Comparison of ENCODE assay signal across 2 cellular contexts in the genomic region with DNA sequence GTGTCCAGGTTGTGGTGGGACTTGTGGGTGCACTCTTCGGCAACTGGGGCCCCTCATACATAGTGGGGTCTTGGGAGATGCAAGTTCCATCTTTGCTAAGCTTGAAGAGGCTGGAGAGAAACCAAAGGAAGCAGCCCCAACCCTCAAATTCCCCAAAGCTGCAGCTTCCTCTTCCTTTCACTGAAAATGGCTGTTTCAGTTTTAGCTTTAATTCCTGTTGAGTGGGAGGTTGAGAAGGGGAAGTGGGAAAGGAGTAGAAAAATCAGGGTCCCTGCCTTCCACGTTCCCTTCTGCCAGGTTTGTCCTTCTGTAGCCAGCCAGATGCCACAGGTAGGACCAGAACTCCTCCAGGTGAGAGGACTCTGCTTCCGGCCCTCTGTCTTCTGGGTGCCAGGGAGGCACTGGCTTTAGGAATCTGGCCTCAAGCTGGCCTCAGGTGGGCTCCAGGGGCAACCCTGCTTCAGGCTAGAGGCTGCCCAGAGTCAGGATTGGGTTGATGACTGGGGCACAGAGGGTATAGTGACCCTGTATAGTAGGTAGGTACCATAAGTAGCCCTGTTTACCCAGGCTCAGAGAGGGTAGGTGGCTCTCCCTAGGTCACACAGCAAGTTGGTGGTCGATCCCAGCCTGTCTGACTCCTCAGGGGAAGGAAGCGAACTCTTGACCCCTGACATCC.
A peak's percentile ranks its signal among the peaks of the same experiment; 100 is the strongest.
TF ChIP-seq lines count a peak whose summit lies in the region.

No MANE protein-coding gene starts in this region.

TF ChIP-seq in GM12891, 5 proteins besides CTCF, POLR2A, EP300 and RAD21:
- TF ChIP-seq SPI1 (IDR thresholded peaks at IDR 0.05; ENCODE audit: low read depth, low read length) (peak; percentile 92), POU2F2 (IDR thresholded peaks at IDR 0.05; ENCODE audit: low read depth, low read length) (no peak)

TF ChIP-seq in K562, 482 proteins besides CTCF, POLR2A, EP300 and RAD21:
- TF ChIP-seq CBX3 (IDR thresholded peaks at IDR 0.05; ENCODE audit: borderline replicate concordance in 1 of 2, low read length in 2 of 2) (peak in 1 of 2 experiments; percentile 4; a peak in 1 of 3 replicates), ZFP36 (IDR thresholded peaks at IDR 0.05; ENCODE audit: low read depth, low read length, partially characterized antibody) (peak; percentile 94), DMBX1 (CRISPR knock-in tag; IDR thresholded peaks at IDR 0.05; ENCODE audit: borderline replicate concordance) (no peak), PURB (CRISPR knock-in tag; IDR thresholded peaks at IDR 0.05; ENCODE audit: low read depth) (no peak), SPI1 (IDR thresholded peaks at IDR 0.05; ENCODE audit: borderline replicate concordance, low read depth, low read length) (peak; percentile 74), ADNP (tag; IDR thresholded peaks at IDR 0.05) (peak; percentile 46; the same call in 1 of the 2 replicates), ZNF354B (CRISPR knock-in tag; IDR thresholded peaks at IDR 0.05) (no peak), ZNF551 (CRISPR knock-in tag; IDR thresholded peaks at IDR 0.05) (no peak), KDM1A (IDR thresholded peaks at IDR 0.05) (peak in 1 of 2 experiments; percentile 83; a peak in 2 of 4 replicates), ZNF217 (CRISPR knock-in tag; IDR thresholded peaks at IDR 0.05) (no peak), HIVEP1 (CRISPR knock-in tag; IDR thresholded peaks at IDR 0.05) (no peak), RBM25 (IDR thresholded peaks at IDR 0.05; ENCODE audit: low read depth, low read length, severe bottlenecking) (peak; percentile 92), ZNF140 (CRISPR knock-in tag; IDR thresholded peaks at IDR 0.05) (no peak), RBBP5 (IDR thresholded peaks at IDR 0.05; ENCODE audit: borderline replicate concordance, insufficient read depth, low read length, poor library complexity, severe bottlenecking) (no peak), SMARCA5 (IDR thresholded peaks at IDR 0.05) (peak; percentile 96), BCOR (IDR thresholded peaks at IDR 0.05) (peak; percentile 94), HNRNPH1 (optimal IDR thresholded peaks at IDR 0.05; ENCODE audit: low read depth, low read length) (no peak), CXXC5 (CRISPR knock-in tag; IDR thresholded peaks at IDR 0.05) (no peak), PTBP1 (IDR thresholded peaks at IDR 0.05; ENCODE audit: low read depth, low read length) (0 out of 2 replicates have a peak, but pooled peaks have one; percentile 81)
- TF ChIP-seq, protein P1, sequence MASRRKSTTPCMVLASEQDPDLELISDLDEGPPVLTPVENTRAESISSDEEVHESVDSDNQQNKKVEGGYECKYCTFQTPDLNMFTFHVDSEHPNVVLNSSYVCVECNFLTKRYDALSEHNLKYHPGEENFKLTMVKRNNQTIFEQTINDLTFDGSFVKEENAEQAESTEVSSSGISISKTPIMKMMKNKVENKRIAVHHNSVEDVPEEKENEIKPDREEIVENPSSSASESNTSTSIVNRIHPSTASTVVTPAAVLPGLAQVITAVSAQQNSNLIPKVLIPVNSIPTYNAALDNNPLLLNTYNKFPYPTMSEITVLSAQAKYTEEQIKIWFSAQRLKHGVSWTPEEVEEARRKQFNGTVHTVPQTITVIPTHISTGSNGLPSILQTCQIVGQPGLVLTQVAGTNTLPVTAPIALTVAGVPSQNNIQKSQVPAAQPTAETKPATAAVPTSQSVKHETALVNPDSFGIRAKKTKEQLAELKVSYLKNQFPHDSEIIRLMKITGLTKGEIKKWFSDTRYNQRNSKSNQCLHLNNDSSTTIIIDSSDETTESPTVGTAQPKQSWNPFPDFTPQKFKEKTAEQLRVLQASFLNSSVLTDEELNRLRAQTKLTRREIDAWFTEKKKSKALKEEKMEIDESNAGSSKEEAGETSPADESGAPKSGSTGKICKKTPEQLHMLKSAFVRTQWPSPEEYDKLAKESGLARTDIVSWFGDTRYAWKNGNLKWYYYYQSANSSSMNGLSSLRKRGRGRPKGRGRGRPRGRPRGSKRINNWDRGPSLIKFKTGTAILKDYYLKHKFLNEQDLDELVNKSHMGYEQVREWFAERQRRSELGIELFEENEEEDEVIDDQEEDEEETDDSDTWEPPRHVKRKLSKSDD (conservative IDR thresholded peaks at IDR 0.05; ENCODE audit: low read length): no peak
- TF ChIP-seq, protein P2, sequence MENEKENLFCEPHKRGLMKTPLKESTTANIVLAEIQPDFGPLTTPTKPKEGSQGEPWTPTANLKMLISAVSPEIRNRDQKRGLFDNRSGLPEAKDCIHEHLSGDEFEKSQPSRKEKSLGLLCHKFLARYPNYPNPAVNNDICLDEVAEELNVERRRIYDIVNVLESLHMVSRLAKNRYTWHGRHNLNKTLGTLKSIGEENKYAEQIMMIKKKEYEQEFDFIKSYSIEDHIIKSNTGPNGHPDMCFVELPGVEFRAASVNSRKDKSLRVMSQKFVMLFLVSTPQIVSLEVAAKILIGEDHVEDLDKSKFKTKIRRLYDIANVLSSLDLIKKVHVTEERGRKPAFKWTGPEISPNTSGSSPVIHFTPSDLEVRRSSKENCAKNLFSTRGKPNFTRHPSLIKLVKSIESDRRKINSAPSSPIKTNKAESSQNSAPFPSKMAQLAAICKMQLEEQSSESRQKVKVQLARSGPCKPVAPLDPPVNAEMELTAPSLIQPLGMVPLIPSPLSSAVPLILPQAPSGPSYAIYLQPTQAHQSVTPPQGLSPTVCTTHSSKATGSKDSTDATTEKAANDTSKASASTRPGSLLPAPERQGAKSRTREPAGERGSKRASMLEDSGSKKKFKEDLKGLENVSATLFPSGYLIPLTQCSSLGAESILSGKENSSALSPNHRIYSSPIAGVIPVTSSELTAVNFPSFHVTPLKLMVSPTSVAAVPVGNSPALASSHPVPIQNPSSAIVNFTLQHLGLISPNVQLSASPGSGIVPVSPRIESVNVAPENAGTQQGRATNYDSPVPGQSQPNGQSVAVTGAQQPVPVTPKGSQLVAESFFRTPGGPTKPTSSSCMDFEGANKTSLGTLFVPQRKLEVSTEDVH (IDR thresholded peaks at IDR 0.05; ENCODE audit: low read depth, partially characterized antibody): no peak
- TF ChIP-seq, protein P3, sequence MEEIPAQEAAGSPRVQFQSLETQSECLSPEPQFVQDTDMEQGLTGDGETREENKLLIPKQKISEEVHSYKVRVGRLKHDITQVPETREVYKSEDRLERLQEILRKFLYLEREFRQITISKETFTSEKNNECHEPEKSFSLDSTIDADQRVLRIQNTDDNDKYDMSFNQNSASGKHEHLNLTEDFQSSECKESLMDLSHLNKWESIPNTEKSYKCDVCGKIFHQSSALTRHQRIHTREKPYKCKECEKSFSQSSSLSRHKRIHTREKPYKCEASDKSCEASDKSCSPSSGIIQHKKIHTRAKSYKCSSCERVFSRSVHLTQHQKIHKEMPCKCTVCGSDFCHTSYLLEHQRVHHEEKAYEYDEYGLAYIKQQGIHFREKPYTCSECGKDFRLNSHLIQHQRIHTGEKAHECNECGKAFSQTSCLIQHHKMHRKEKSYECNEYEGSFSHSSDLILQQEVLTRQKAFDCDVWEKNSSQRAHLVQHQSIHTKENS (CRISPR knock-in tag; IDR thresholded peaks at IDR 0.05): no peak
